17 cellular contexts compared by ENCODE assay signal in the genomic region with DNA sequence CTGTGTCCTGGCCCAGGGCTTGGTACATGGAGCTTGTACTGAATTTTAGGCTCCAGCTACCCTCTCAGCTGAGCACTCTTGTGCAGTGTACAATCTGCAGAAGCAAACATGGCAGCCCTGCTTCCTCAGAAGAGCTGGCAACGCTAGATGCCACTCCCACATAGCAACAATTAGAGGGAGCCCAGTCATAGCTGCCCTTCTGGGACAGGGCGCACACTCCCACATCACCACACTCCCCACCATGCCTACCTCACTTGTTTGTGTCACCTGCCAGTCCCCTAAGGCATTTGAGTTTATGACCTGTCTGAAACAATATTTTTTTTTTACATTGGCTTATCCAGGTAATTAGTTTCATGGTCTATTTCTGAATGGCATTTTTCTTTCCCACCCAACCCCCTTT.
"Had no signal": no experiment of that assay in that cellular context is flagged by ENCODE, and none has a peak within 500 bp of the region (broad histone marks: within the 10 kb centered on the region; RNA-seq: fewer than 3 reads in every experiment).

No MANE protein-coding gene starts in this region.

- H3K27ac Mint-ChIP-seq: activated T-helper 2 cell treated with anti-CD3 and anti-CD28 coated beads, Interferon-gamma antibody, Interleukin-2, Interleukin-4, amounts not matched to agents 10 μg/mL and 5 μg/mL and 100 μg/mL, durations not matched to agents 14 hours and 24 hours and 36 hours; memory B cell; natural killer cell treated with Interleukin-12 subunit alpha and Interleukin-12 subunit beta and Interleukin-15 and Interleukin-18, amount 100 ng/mL, for 72 hours; progenitor cell of endocrine pancreas had no signal

- DNase-seq: activated CD4-positive, alpha-beta T cell treated with anti-CD3 and anti-CD28 coated beads, Interleukin-2, amount 50 U/mL, for 48 hours; activated CD4-positive, CD25-positive, alpha-beta regulatory T cell treated with anti-CD3 and anti-CD28 coated beads, Interleukin-2, amount 50 U/mL, for 72 hours; activated naive CD4-positive, alpha-beta T cell; activated T-cell treated with anti-CD3 and anti-CD28 coated beads, Interleukin-2, amount 50 U/mL, for 1 hour; cerebellar nuclear complex; heart right ventricle; islet precursor cell; left cardiac atrium; SK-N-SH; upper lobe of left lung had no signal

- H3K27ac ChIP-seq: coronary artery, heart right ventricle, right atrium auricular region, thoracic aorta, upper lobe of left lung had no signal

- H3K9ac ChIP-seq: SK-N-SH had no signal

- ATAC-seq: heart right ventricle; left cardiac atrium; natural killer cell treated with Interleukin-12 subunit alpha and Interleukin-12 subunit beta and Interleukin-15 and Interleukin-18, amount 100 ng/mL, for 72 hours had no signal

- H3K4me1 Mint-ChIP-seq: memory B cell had no signal

- H3K36me3 Mint-ChIP-seq: memory B cell; natural killer cell treated with Interleukin-12 subunit alpha and Interleukin-12 subunit beta and Interleukin-15 and Interleukin-18, amount 100 ng/mL, for 72 hours had no signal

- H3K36me3 ChIP-seq: heart right ventricle, right atrium auricular region, thoracic aorta, upper lobe of left lung had no signal

- H3K4me1 ChIP-seq: heart right ventricle, right atrium auricular region, upper lobe of left lung had no signal

- H3K9me2 ChIP-seq: SK-N-SH had no signal

- H3K9me3 Mint-ChIP-seq: activated T-helper 2 cell treated with anti-CD3 and anti-CD28 coated beads, Interferon-gamma antibody, Interleukin-2, Interleukin-4, amounts not matched to agents 10 μg/mL and 5 μg/mL and 100 μg/mL, durations not matched to agents 14 hours and 24 hours and 36 hours; natural killer cell treated with Interleukin-12 subunit alpha and Interleukin-12 subunit beta and Interleukin-15 and Interleukin-18, amount 100 ng/mL, for 72 hours had no signal

- H3K4me2 ChIP-seq: SK-N-SH had no signal

- H3K9me3 ChIP-seq: heart right ventricle, right atrium auricular region, SK-N-SH, thoracic aorta, upper lobe of left lung had no signal

- H3K27me3 ChIP-seq: right atrium auricular region, upper lobe of left lung had no signal

- H3K4me3 Mint-ChIP-seq: memory B cell; natural killer cell treated with Interleukin-12 subunit alpha and Interleukin-12 subunit beta and Interleukin-15 and Interleukin-18, amount 100 ng/mL, for 72 hours had no signal

- H3K4me3 ChIP-seq: coronary artery, heart right ventricle, right atrium auricular region, thoracic aorta, upper lobe of left lung had no signal
